19 cellular contexts compared by ENCODE assay signal in the genomic region with DNA sequence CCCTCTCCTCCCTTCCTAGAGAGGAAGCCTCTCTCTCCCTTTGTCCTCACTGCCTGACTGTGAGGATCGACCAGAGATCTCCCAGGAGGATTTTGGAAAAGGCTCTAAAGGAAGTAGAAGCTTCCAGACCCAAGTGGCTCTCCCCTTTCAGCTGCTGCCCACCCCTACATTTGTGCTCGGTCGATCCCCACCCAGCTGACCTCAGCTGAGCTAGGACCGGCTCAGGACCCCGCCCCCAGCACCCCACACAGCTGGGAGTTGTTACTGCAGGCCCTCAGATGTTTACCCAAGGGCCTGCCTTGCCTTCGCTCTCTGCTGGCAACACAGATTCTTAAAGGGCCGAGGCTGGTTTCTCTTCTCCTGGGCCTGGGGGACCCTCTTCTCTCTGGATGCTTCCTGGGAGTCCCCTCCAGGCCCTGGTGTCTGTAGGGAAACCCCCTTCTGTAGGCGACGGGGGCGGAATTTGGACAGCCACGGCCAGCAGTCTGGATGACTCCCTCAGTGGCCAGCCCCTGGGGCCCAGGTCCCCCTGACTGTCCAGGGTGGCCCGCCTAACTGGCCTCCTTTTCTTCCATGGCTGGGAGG. TPM values are rescaled to one million over a fixed set of nuclear protein-coding genes. Genes with fewer than 3 reads are reported as not detected.
A peak's percentile ranks its signal among the peaks of the same experiment; 100 is the strongest.
DNase-seq lines count a peak whose midpoint lies in the region; ATAC-seq and TF ChIP-seq lines count a peak whose summit lies in the region.
"Had no signal": no experiment of that assay in that cellular context is flagged by ENCODE, and none has a peak within 500 bp of the region (broad histone marks: within the 10 kb centered on the region; RNA-seq: fewer than 3 reads in every experiment).

No MANE protein-coding gene starts in this region.

- H3K27ac Mint-ChIP-seq in MCF 10A (ENCODE audit: low read depth, unreplicated experiment) = no peak overlapping the region
- H3K27ac Mint-ChIP-seq in neural progenitor cell = no peak overlapping the region
- no peak overlapping the region for H3K27ac Mint-ChIP-seq in activated naive CD8-positive, alpha-beta T cell treated with anti-CD3 and anti-CD28 coated beads for 36 hours
- H3K27ac Mint-ChIP-seq: activated naive CD8-positive, alpha-beta T cell treated with anti-CD3 and anti-CD28 coated beads, Interleukin-2, amount 10 ng/mL, durations not matched to agents 7 days and 5 days; activated T-cell treated with anti-CD3 and anti-CD28 coated beads, Interleukin-2, amount 50 U/mL, for 24 hours; CD4-positive, alpha-beta memory T cell; IgD-negative memory B cell had no signal

- H3K9ac ChIP-seq in neural progenitor cell = no peak overlapping the region

- H3K9me3 Mint-ChIP-seq in MCF 10A (ENCODE audit: unreplicated experiment) = peaks cover 9% of the 10 kb centered on the region
- peaks cover 21% of the 10 kb centered on the region for H3K9me3 Mint-ChIP-seq in neural progenitor cell
- peaks cover 8% of the 10 kb centered on the region for H3K9me3 Mint-ChIP-seq in activated naive CD8-positive, alpha-beta T cell treated with anti-CD3 and anti-CD28 coated beads for 36 hours

- H3K36me3 Mint-ChIP-seq in MCF 10A (ENCODE audit: insufficient read depth, unreplicated experiment) (peaks cover 5% of the 10 kb centered on the region), neural progenitor cell (peaks cover 4% of the 10 kb centered on the region)
- H3K36me3 Mint-ChIP-seq in activated naive CD8-positive, alpha-beta T cell treated with anti-CD3 and anti-CD28 coated beads for 36 hours = no peaks in the 10 kb centered on the region
- H3K36me3 Mint-ChIP-seq: IgD-negative memory B cell had no signal

- H3K4me3 Mint-ChIP-seq in MCF 10A (ENCODE audit: unreplicated experiment) (no peak overlapping the region), neural progenitor cell (no peak overlapping the region)
- H3K4me3 Mint-ChIP-seq in activated naive CD8-positive, alpha-beta T cell treated with anti-CD3 and anti-CD28 coated beads for 36 hours = no peak overlapping the region
- H3K4me3 Mint-ChIP-seq: activated naive CD8-positive, alpha-beta T cell treated with anti-CD3 and anti-CD28 coated beads, Interleukin-2, amount 10 ng/mL, durations not matched to agents 7 days and 5 days; activated T-cell treated with anti-CD3 and anti-CD28 coated beads, Interleukin-2, amount 50 U/mL, for 24 hours; CD4-positive, alpha-beta memory T cell had no signal

- peaks cover 13% of the 10 kb centered on the region in 2 donors for H3K9me3 ChIP-seq in breast epithelium
- peaks cover 23% of the 10 kb centered on the region for H3K9me3 ChIP-seq in left ventricle myocardium inferior (replicated peaks)
- H3K9me3 ChIP-seq in neural progenitor cell (ENCODE audit: low read depth) = no peaks in the 10 kb centered on the region

- H2AFZ ChIP-seq in neural progenitor cell (replicated peaks) = peak overlapping the region; percentile 85

- H3K27ac ChIP-seq in breast epithelium (peak overlapping the region; percentile 58 to 88), left ventricle myocardium inferior (replicated peaks) (peak overlapping the region; percentile 56), neural progenitor cell (no peak overlapping the region), urinary bladder (ENCODE audit: low read depth) (peak overlapping the region; percentile 53)
- H3K27ac ChIP-seq: lower lobe of right lung had no signal

- no peaks in the 10 kb centered on the region for H3K79me2 ChIP-seq in neural progenitor cell (ENCODE audit: low read depth)

- H3F3A ChIP-seq in neural progenitor cell (ENCODE audit: low read depth) = no peaks in the 10 kb centered on the region

- H3K4me3 ChIP-seq in breast epithelium = no peak overlapping the region
- no peak overlapping the region for H3K4me3 ChIP-seq in left ventricle myocardium inferior
- no peak overlapping the region for H3K4me3 ChIP-seq in neural progenitor cell
- no peak overlapping the region for H3K4me3 ChIP-seq in urinary bladder (ENCODE audit: low read depth, low read length)
- H3K4me3 ChIP-seq: lower lobe of right lung had no signal

- H3K4me1 ChIP-seq in breast epithelium = peaks cover 0 to 5% of the 10 kb centered on the region in 2 donors
- H3K4me1 ChIP-seq in left ventricle myocardium inferior = peaks cover 17% of the 10 kb centered on the region
- H3K4me1 ChIP-seq in neural progenitor cell = peaks cover 4% of the 10 kb centered on the region
- no peaks in the 10 kb centered on the region for H3K4me1 ChIP-seq in urinary bladder (ENCODE audit: insufficient read depth)

- POLR2A ChIA-PET in MCF 10A (lab: Yijun Ruan, JAX) = no interaction called here

- WGBS in urinary bladder = 37% methylated on average over 12 of the region's 12 CpGs

- TF ChIP-seq POLR2A in breast epithelium (IDR thresholded peaks at IDR 0.05) = no peak

- BruUV-seq in MCF 10A (replicated peaks; lab: Mats Ljungman, UMichigan) = no TSS peak

- CTCF ChIA-PET in MCF 10A (lab: Yijun Ruan, JAX) = interaction anchor here (0.6 to 1.3 kb wide), 3 partner anchors 19 to 1180 kb away, joined by 3 to 4 read pairs (median 3); no protein-coding TSS in a partner anchor

- no peaks in the 10 kb centered on the region for H3K36me3 ChIP-seq in breast epithelium
- no peaks in the 10 kb centered on the region for H3K36me3 ChIP-seq in left ventricle myocardium inferior
- H3K36me3 ChIP-seq in neural progenitor cell = no peaks in the 10 kb centered on the region
- H3K36me3 ChIP-seq in urinary bladder (ENCODE audit: insufficient read depth) = no peaks in the 10 kb centered on the region
- H3K36me3 ChIP-seq: lower lobe of right lung had no signal

- H3K4me2 ChIP-seq in neural progenitor cell = no peak overlapping the region

- H3K4me1 Mint-ChIP-seq in MCF 10A (ENCODE audit: insufficient read depth, unreplicated experiment) (no peaks in the 10 kb centered on the region), neural progenitor cell (peaks cover 62% of the 10 kb centered on the region)
- H3K4me1 Mint-ChIP-seq in activated naive CD8-positive, alpha-beta T cell treated with anti-CD3 and anti-CD28 coated beads for 36 hours = no peaks in the 10 kb centered on the region
- H3K4me1 Mint-ChIP-seq: activated naive CD8-positive, alpha-beta T cell treated with anti-CD3 and anti-CD28 coated beads, Interleukin-2, amount 10 ng/mL, durations not matched to agents 7 days and 5 days; CD4-positive, alpha-beta memory T cell; IgD-negative memory B cell had no signal

- no peak for DNase-seq in breast epithelium (ENCODE audit: low spot score in 2 of 2)
- no peak for DNase-seq in MCF 10A (ENCODE audit: unreplicated experiment)
- no peak for DNase-seq in left ventricle myocardium inferior
- no peak for DNase-seq in neural progenitor cell (ENCODE audit: low spot score)
- no peak for DNase-seq in activated naive CD8-positive, alpha-beta T cell treated with anti-CD3 and anti-CD28 coated beads for 36 hours
- DNase-seq in DMS153 treated with DMSO at 0.1 percent for 48 hours (lab: John Stamatoyannopoulos, UW; ENCODE audit: unreplicated experiment) = no peak
- DNase-seq: activated CD4-positive, alpha-beta T cell treated with anti-CD3 and anti-CD28 coated beads, Interleukin-2, amount 50 U/mL, for 1 hour; activated naive CD8-positive, alpha-beta T cell treated with anti-CD3 and anti-CD28 coated beads, Interleukin-2, amount 10 ng/mL, durations not matched to agents 7 days and 5 days; activated T-cell treated with anti-CD3 and anti-CD28 coated beads, Interleukin-2, amount 50 U/mL, for 24 hours; CD4-positive, alpha-beta memory T cell; GOT3; lower lobe of right lung; NCI-H1092; NCI-H2107; stimulated activated CD4-positive, alpha-beta T cell treated with anti-CD3 and anti-CD28 coated beads, Interleukin-15, amount 100 ng/mL, for 24 hours; T1000 had no signal

- H3K27me3 Mint-ChIP-seq in MCF 10A (ENCODE audit: insufficient read depth, unreplicated experiment) (no peaks in the 10 kb centered on the region), neural progenitor cell (ENCODE audit: insufficient read depth, low read depth) (peaks cover 25% of the 10 kb centered on the region)
- H3K27me3 Mint-ChIP-seq in activated naive CD8-positive, alpha-beta T cell treated with anti-CD3 and anti-CD28 coated beads for 36 hours = no peaks in the 10 kb centered on the region
- H3K27me3 Mint-ChIP-seq: activated T-cell treated with anti-CD3 and anti-CD28 coated beads, Interleukin-2, amount 50 U/mL, for 24 hours had no signal

- no peaks in the 10 kb centered on the region for H3K27me3 ChIP-seq in breast epithelium
- no peaks in the 10 kb centered on the region for H3K27me3 ChIP-seq in left ventricle myocardium inferior (ENCODE audit: low read depth)
- H3K27me3 ChIP-seq in neural progenitor cell = no peaks in the 10 kb centered on the region

- TF ChIP-seq CTCF in breast epithelium (IDR thresholded peaks at IDR 0.05) (no peak), MCF 10A (IDR thresholded peaks at IDR 0.05; ENCODE audit: unreplicated experiment) (no peak), left ventricle myocardium inferior (IDR thresholded peaks at IDR 0.05; ENCODE audit: borderline replicate concordance) (no peak), neural progenitor cell (IDR thresholded peaks at IDR 0.05) (no peak)

- intact Hi-C loops in breast epithelium (cut with DNase I; ENCODE audit: low total_unique reads) (no loop called here), MCF 10A (cut with micrococcal nuclease) (no loop called here), left ventricle myocardium inferior (cut with micrococcal nuclease) (no loop called here)

- no peak for ATAC-seq in HG02852 (IDR thresholded peaks at IDR 0.05; ENCODE audit: unreplicated experiment)

- no peaks in the 10 kb centered on the region for H4K20me1 ChIP-seq in neural progenitor cell (ENCODE audit: low read depth)

RNA-seq across cellular contexts. Expression of a gene that starts 26.9 kb away (rescaled TPM):
- total RNA-seq in breast epithelium = 100 to 1,000 TPM in 2 of 3 donors, 10 to 100 TPM in 1; 72.0 to 344 (median 112) TPM
- 24.8 and 35.1 TPM in 2 replicates for total RNA-seq in MCF 10A (2022)
- 91.8 TPM for total RNA-seq in left ventricle myocardium inferior
- total RNA-seq in neural progenitor cell (ENCODE audit: low replicate concordance) = 19.8 and 22.3 TPM in 2 replicates
- total RNA-seq in urinary bladder = 116 TPM
- 395 TPM for polyA plus RNA-seq in urinary bladder
- total RNA-seq in activated naive CD8-positive, alpha-beta T cell treated with anti-CD3 and anti-CD28 coated beads for 36 hours = 1 to 10 TPM; 1.2 to 1.3 TPM

RNA-seq across cellular contexts. Expression of a gene that starts 27.7 kb away (rescaled TPM):
- total RNA-seq in breast epithelium (100 to 1,000 TPM; 192 to 532 (median 206) TPM), MCF 10A (2022) (56.7 and 58.0 TPM in 2 replicates), left ventricle myocardium inferior (585 TPM), neural progenitor cell (ENCODE audit: low replicate concordance) (17.5 and 64.3 TPM in 2 replicates), urinary bladder (103 TPM)
- polyA plus RNA-seq in urinary bladder = 219 TPM
- total RNA-seq in activated naive CD8-positive, alpha-beta T cell treated with anti-CD3 and anti-CD28 coated beads for 36 hours = 10 to 100 TPM; 86.8 to 89.7 TPM

RNA-seq across cellular contexts. Expression of a gene that starts 49.1 kb away (rescaled TPM):
- total RNA-seq in breast epithelium = 1 to 10 TPM; 1.8 to 7.2 (median 2.6) TPM
- total RNA-seq in MCF 10A (2022) = 0.68 and 0.86 TPM in 2 replicates
- total RNA-seq in left ventricle myocardium inferior = 0.55 TPM
- 0.28 and 0.39 TPM in 2 replicates for total RNA-seq in neural progenitor cell (ENCODE audit: low replicate concordance)
- total RNA-seq in urinary bladder = 4.8 TPM
- 0.28 TPM for polyA plus RNA-seq in urinary bladder
- under 1 TPM in 1 of 2 experiments, not detected in 1; 0.19 TPM for total RNA-seq in activated naive CD8-positive, alpha-beta T cell treated with anti-CD3 and anti-CD28 coated beads for 36 hours
- polyA plus RNA-seq: CD4-positive, alpha-beta memory T cell had no signal

RNA-seq across cellular contexts. Expression of a gene that starts 57.5 kb away (rescaled TPM):
- 10 to 100 TPM; 26.1 to 48.1 (median 41.0) TPM for total RNA-seq in breast epithelium
- 62.5 and 65.1 TPM in 2 replicates for total RNA-seq in MCF 10A (2022)
- total RNA-seq in left ventricle myocardium inferior = 24.2 TPM
- total RNA-seq in neural progenitor cell (ENCODE audit: low replicate concordance) = 24.3 and 61.3 TPM in 2 replicates
- 20.9 TPM for total RNA-seq in urinary bladder
- 32.1 TPM for polyA plus RNA-seq in urinary bladder
- total RNA-seq in activated naive CD8-positive, alpha-beta T cell treated with anti-CD3 and anti-CD28 coated beads for 36 hours = 10 to 100 TPM; 39.3 to 43.1 TPM
